20 cellular contexts compared by ENCODE assay signal in genomic region chr4:162117051-162117450, GRCh38. TPM values are rescaled to one million over a fixed set of nuclear protein-coding genes. Genes with fewer than 3 reads are reported as not detected.
A peak's percentile ranks its signal among the peaks of the same experiment; 100 is the strongest.
DNase-seq lines count a peak whose midpoint lies in the region; TF ChIP-seq lines count a peak whose summit lies in the region.
"Had no signal": no experiment of that assay in that cellular context is flagged by ENCODE, and none has a peak within 500 bp of the region (broad histone marks: within the 10 kb centered on the region; RNA-seq: fewer than 3 reads in every experiment).

No MANE protein-coding gene starts in this region.

- H3K9me3 ChIP-seq in HUES64 (ENCODE audit: insufficient read depth, low read depth, low read length) (no peaks in the 10 kb centered on the region), iPS-15b (ENCODE audit: control insufficient read depth, insufficient read depth, low read length) (no peaks in the 10 kb centered on the region)
- H3K9me3 ChIP-seq: BLaER1, HAP-1, SK-N-SH had no signal

- peak overlapping the region; percentile 30 for H3K27ac ChIP-seq in HUES64 (ENCODE audit: low read depth, low read length)
- H3K27ac ChIP-seq: BLaER1 had no signal

- H3K4me1 Mint-ChIP-seq in progenitor cell of endocrine pancreas (ENCODE audit: low read depth), result peaks cover 37% of the 10 kb centered on the region

- no peaks in the 10 kb centered on the region for H3K36me3 ChIP-seq in HUES64 (ENCODE audit: insufficient read depth, low read length)
- no peaks in the 10 kb centered on the region for H3K36me3 ChIP-seq in iPS-15b (ENCODE audit: control insufficient read depth, insufficient read depth, low read length)
- H3K36me3 ChIP-seq: BLaER1, HAP-1 had no signal

- no peaks in the 10 kb centered on the region for H3K27me3 Mint-ChIP-seq in progenitor cell of endocrine pancreas
- H3K27me3 Mint-ChIP-seq: CD4-positive, alpha-beta T cell had no signal

- H3K4me3 Mint-ChIP-seq in progenitor cell of endocrine pancreas (ENCODE audit: low read depth), result peak overlapping the region; percentile 38
- H3K4me3 Mint-ChIP-seq: CD4-positive, alpha-beta T cell had no signal

- 95% methylated on average over 2 of the region's 2 CpGs for WGBS in HUES64

- DNase-seq in NCI-H82 treated with DMSO at 0.1 percent for 48 hours (lab: John Stamatoyannopoulos, UW; ENCODE audit: unreplicated experiment), result peak; percentile 88
- DNase-seq in progenitor cell of endocrine pancreas (ENCODE audit: low spot score, unreplicated experiment), result no peak
- no peak for DNase-seq in stimulated activated CD4-positive, alpha-beta T cell treated with anti-CD3 and anti-CD28 coated beads, Interleukin-1b, Interleukin-23, amount 100 ng/mL, for 48 hours
- no peak for DNase-seq in occipital lobe (lab: John Stamatoyannopoulos, UW)
- no peak for DNase-seq in NCI-H748 (lab: John Stamatoyannopoulos, UW; ENCODE audit: unreplicated experiment)
- DNase-seq: ACHN; CD4-positive, alpha-beta T cell; COR-L47; GF-D8; KBM-7; NCI-H1092; NCI-H1436; NCI-H187 treated with DMSO at 0.1 percent for 48 hours; NCI-H526 treated with DMSO at 0.1 percent for 48 hours; SIG-M5; SK-N-SH had no signal

- no peaks in the 10 kb centered on the region for H3K36me3 Mint-ChIP-seq in progenitor cell of endocrine pancreas (ENCODE audit: insufficient read depth)

- peak overlapping the region; percentile 77 for H3K27ac Mint-ChIP-seq in progenitor cell of endocrine pancreas
- H3K27ac Mint-ChIP-seq: CD4-positive, alpha-beta T cell had no signal

- TF ChIP-seq CTCF in progenitor cell of endocrine pancreas (IDR thresholded peaks at IDR 0.05; ENCODE audit: unreplicated experiment), result no peak

- H3K4me3 ChIP-seq in HUES64 (ENCODE audit: low read length) (no peak overlapping the region), iPS-15b (ENCODE audit: low read depth, low read length) (peak overlapping the region; percentile 0)
- H3K4me3 ChIP-seq: BLaER1, HAP-1 had no signal

- H3K9me3 Mint-ChIP-seq in progenitor cell of endocrine pancreas (ENCODE audit: low read depth), result no peaks in the 10 kb centered on the region
- H3K9me3 Mint-ChIP-seq: CD4-positive, alpha-beta T cell had no signal

- H3K9ac ChIP-seq in HUES64 (ENCODE audit: low read depth, low read length) (no peak overlapping the region), iPS-15b (ENCODE audit: low read depth, low read length) (no peak overlapping the region)
- H3K9ac ChIP-seq: BLaER1, SK-N-SH had no signal

- H3K4me1 ChIP-seq in HUES64 (ENCODE audit: insufficient read depth, low read length), result peaks cover 45% of the 10 kb centered on the region
- H3K4me1 ChIP-seq in iPS-15b (ENCODE audit: control insufficient read depth, insufficient read depth, low read length), result peaks cover 10% of the 10 kb centered on the region
- H3K4me1 ChIP-seq: BLaER1, HAP-1 had no signal

- no peaks in the 10 kb centered on the region for H3K27me3 ChIP-seq in HUES64 (ENCODE audit: insufficient read depth, low read length)
- no peaks in the 10 kb centered on the region for H3K27me3 ChIP-seq in iPS-15b (ENCODE audit: control insufficient read depth, insufficient read depth, low read length)
- H3K27me3 ChIP-seq: BLaER1 had no signal

RNA-seq across cellular contexts. Expression of gene FSTL5, which starts 46.7 kb away (rescaled TPM):
- 0.40 TPM for polyA plus RNA-seq in HUES64 (2013, experiment 1 of 2)
- polyA plus RNA-seq in HUES64 (2013, experiment 2 of 2), result 0.82 TPM
- 10.6 and 15.5 TPM in 2 replicates for total RNA-seq in progenitor cell of endocrine pancreas
- total RNA-seq in occipital lobe, result 60.8 TPM
- total RNA-seq: CD4-positive, alpha-beta T cell had no signal
